ENCODE assay signal across 8 cellular contexts in genomic region chr6:42402184-42402583, GRCh38. TPM values are rescaled to one million over a fixed set of nuclear protein-coding genes. Genes with fewer than 3 reads are reported as not detected.
DNase-seq lines count a peak whose midpoint lies in the region; ATAC-seq and TF ChIP-seq lines count a peak whose summit lies in the region.

No MANE protein-coding gene starts in this region.

- peak; percentile 84 for ATAC-seq in GM19023 (IDR thresholded peaks at IDR 0.05; ENCODE audit: unreplicated experiment)
- ATAC-seq in HG03108 (IDR thresholded peaks at IDR 0.05; ENCODE audit: unreplicated experiment): peak; percentile 83

- 90 to 93% methylated on average over 2 to 5 of the region's 5 CpGs for WGBS in endodermal cell (ENCODE audit: insufficient coverage in 1 of 2, insufficient read length in 1 of 2), 2 experiments
- 68 to 81% methylated on average over 4 to 5 of the region's 5 CpGs for WGBS in transverse colon (ENCODE audit: low coverage in 1 of 2), 2 donors

- H3K36me3 Mint-ChIP-seq in endodermal cell (ENCODE audit: low read depth): no peaks in the 10 kb centered on the region

- peaks cover 23% of the 10 kb centered on the region for H3K27me3 Mint-ChIP-seq in endodermal cell (ENCODE audit: insufficient read depth)

- no peak for TF ChIP-seq POLR2A in transverse colon (IDR thresholded peaks at IDR 0.05)

- H3K4me3 ChIP-seq in H7 (ENCODE audit: insufficient read depth, low read depth, low read length) (no peak overlapping the region), endodermal cell (ENCODE audit: low read length) (no peak overlapping the region), transverse colon (no peak overlapping the region)

- H3K27ac ChIP-seq in endodermal cell (ENCODE audit: low read depth, low read length) (no peak overlapping the region), transverse colon (no peak overlapping the region)

- H3K36me3 ChIP-seq in H7 (replicated peaks; ENCODE audit: control insufficient read depth, insufficient read depth, low read length) (no peaks in the 10 kb centered on the region), endodermal cell (ENCODE audit: control insufficient read depth, insufficient read depth, low read length) (no peaks in the 10 kb centered on the region), transverse colon (no peaks in the 10 kb centered on the region)

- TF ChIP-seq CTCF in endodermal cell (conservative IDR thresholded peaks at IDR 0.05): no peak
- no peak for TF ChIP-seq CTCF in transverse colon (IDR thresholded peaks at IDR 0.05)

- H3K9ac ChIP-seq in endodermal cell (ENCODE audit: extremely low read depth, low read length, poor library complexity, severe bottlenecking): no peak overlapping the region

- in situ Hi-C loops in transverse colon (cut with MboI; ENCODE audit: low pct_ligation_motif_present in 1 of 4, low pct_unique_long_range_greater_than_20kb in 1 of 4, low sequenced_read_pairs in 3 of 4): no loop called here

- no peak for TF ChIP-seq EP300 in transverse colon (IDR thresholded peaks at IDR 0.05; ENCODE audit: low read depth)

- no peaks in the 10 kb centered on the region for H3K27me3 ChIP-seq in H7 (ENCODE audit: control insufficient read depth, insufficient read depth, low read length)
- H3K27me3 ChIP-seq in endodermal cell (ENCODE audit: control insufficient read depth, insufficient read depth, low read length, poor library complexity, severe bottlenecking): peaks cover 31% of the 10 kb centered on the region
- H3K27me3 ChIP-seq in transverse colon: no peaks in the 10 kb centered on the region

- DNase-seq in activated CD8-positive, alpha-beta memory T cell treated with anti-CD3 and anti-CD28 coated beads for 4 hours (ENCODE audit: low read depth in 2 of 2): peak; percentile 20 to 42
- DNase-seq in mesenteric fat pad (ENCODE audit: low spot score): peak; percentile 47
- DNase-seq in H7: no peak
- no peak for DNase-seq in endodermal cell
- no peak for DNase-seq in GM03348 (ENCODE audit: low spot score)
- DNase-seq in transverse colon: no peak

- peaks cover 14% of the 10 kb centered on the region for H3K4me1 Mint-ChIP-seq in endodermal cell

- peaks cover 3% of the 10 kb centered on the region for H3K4me1 ChIP-seq in endodermal cell (ENCODE audit: control insufficient read depth, insufficient read depth, low read length)
- peaks cover 17 to 44% (median 24%) of the 10 kb centered on the region in 4 donors for H3K4me1 ChIP-seq in transverse colon

- H3K27ac Mint-ChIP-seq in endodermal cell: no peak overlapping the region

- no peaks in the 10 kb centered on the region for H3K9me3 Mint-ChIP-seq in endodermal cell

- intact Hi-C loops in transverse colon (cut with DNase I; ENCODE audit: low total_unique reads): no loop called here

- no peak overlapping the region for H3K4me3 Mint-ChIP-seq in endodermal cell

- H3K9me3 ChIP-seq in endodermal cell (ENCODE audit: control insufficient read depth, low read length): no peaks in the 10 kb centered on the region
- H3K9me3 ChIP-seq in transverse colon: no peaks in the 10 kb centered on the region

RNA-seq across cellular contexts. Expression of gene TRERF1, which starts 49.5 kb away (rescaled TPM):
- 3.3 TPM for total RNA-seq in mesenteric fat pad
- 9.7 and 13.8 TPM in 2 replicates for total RNA-seq in H7 (2014; rRNA removed; shearing (Covaris generic))
- total RNA-seq in endodermal cell: 1 to 10 TPM; 4.7 to 5.3 TPM
- 9.3 TPM for polyA plus RNA-seq in endodermal cell (2013, experiment 1 of 2)
- 7.7 TPM for polyA plus RNA-seq in endodermal cell (2013, experiment 2 of 2)
- 1 to 10 TPM; 2.5 to 8.0 (median 3.4) TPM for total RNA-seq in transverse colon

Comparison
In these comparisons a context has a peak if more than half of its experiments do, and no peak if none do; other contexts are left out.
1. DNase-seq: peak in activated CD8-positive, alpha-beta memory T cell treated with anti-CD3 and anti-CD28 coated beads for 4 hours (2 of 2) and mesenteric fat pad (single experiment); none in H7 (single experiment), endodermal cell (single experiment), GM03348 (single experiment) and transverse colon (single experiment).